ENCODE assay signal across 12 cellular contexts in the genomic region with DNA sequence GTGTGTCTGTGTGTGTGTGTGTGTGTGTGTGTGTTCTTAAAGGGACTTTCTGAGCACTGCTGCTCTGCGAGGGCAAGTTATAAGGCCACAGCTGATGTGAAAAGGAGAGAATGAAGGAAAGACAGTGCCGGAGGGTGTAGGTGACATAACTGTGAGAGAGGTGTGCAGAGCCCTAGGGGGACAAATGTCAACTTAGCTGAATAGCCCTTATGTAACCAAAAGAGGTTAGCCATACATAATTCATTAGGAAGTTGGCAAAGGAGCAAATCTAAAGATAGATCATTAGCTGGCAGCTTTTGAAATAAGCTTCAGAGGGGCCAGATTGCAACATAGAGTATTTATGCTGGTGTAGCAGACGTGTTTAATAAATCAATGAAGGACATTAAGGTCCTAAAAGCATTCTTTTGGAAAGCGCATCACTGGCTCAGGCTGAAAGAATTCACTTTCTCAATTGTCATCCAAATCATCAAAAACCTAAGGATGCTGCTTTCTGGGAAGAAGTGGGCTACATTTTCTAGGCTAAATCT.
DNase-seq lines count a peak whose midpoint lies in the region; ATAC-seq and TF ChIP-seq lines count a peak whose summit lies in the region.
"Had no signal": no experiment of that assay in that cellular context is flagged by ENCODE, and none has a peak within 500 bp of the region (broad histone marks: within the 10 kb centered on the region; RNA-seq: fewer than 3 reads in every experiment).

No MANE protein-coding gene starts in this region.

- H3K4me1 ChIP-seq in esophagus (ENCODE audit: control insufficient read depth in 2 of 2, insufficient read depth in 2 of 2, low read length in 1 of 2) (no peaks in the 10 kb centered on the region), psoas muscle (peaks cover 24% of the 10 kb centered on the region)

- no peak overlapping the region for H3K4me3 Mint-ChIP-seq in stimulated activated naive CD8-positive, alpha-beta T cell treated with anti-CD3 and anti-CD28 coated beads, Interleukin-15, amount 100 ng/mL, for 72 hours
- H3K4me3 Mint-ChIP-seq: activated naive CD8-positive, alpha-beta T cell treated with anti-CD3 and anti-CD28 coated beads, Interleukin-2, amount 10 ng/mL, durations not matched to agents 7 days and 5 days; naive thymus-derived CD8-positive, alpha-beta T cell had no signal

- intact Hi-C loops in psoas muscle (cut with DNase I), result no loop called here

- WGBS in esophagus, 2 donors, result 20 to 33% methylated on average over 4 of the region's 4 CpGs
- WGBS in psoas muscle, 3 donors, result 15 to 23% (median 16%) methylated on average over 4 of the region's 4 CpGs

- H3K4me1 Mint-ChIP-seq in stimulated activated naive CD8-positive, alpha-beta T cell treated with anti-CD3 and anti-CD28 coated beads, Interleukin-15, amount 100 ng/mL, for 72 hours, result no peaks in the 10 kb centered on the region
- H3K4me1 Mint-ChIP-seq: activated naive CD8-positive, alpha-beta T cell treated with anti-CD3 and anti-CD28 coated beads, Interleukin-2, amount 10 ng/mL, durations not matched to agents 7 days and 5 days; naive thymus-derived CD8-positive, alpha-beta T cell had no signal

- H3K27me3 Mint-ChIP-seq in stimulated activated naive CD8-positive, alpha-beta T cell treated with anti-CD3 and anti-CD28 coated beads, Interleukin-15, amount 100 ng/mL, for 72 hours, result peaks cover 8% of the 10 kb centered on the region

- H3K27ac Mint-ChIP-seq in stimulated activated naive CD8-positive, alpha-beta T cell treated with anti-CD3 and anti-CD28 coated beads, Interleukin-15, amount 100 ng/mL, for 72 hours, result no peak overlapping the region
- H3K27ac Mint-ChIP-seq: activated naive CD8-positive, alpha-beta T cell treated with anti-CD3 and anti-CD28 coated beads, Interleukin-2, amount 10 ng/mL, durations not matched to agents 7 days and 5 days; naive thymus-derived CD8-positive, alpha-beta T cell had no signal

- ATAC-seq in psoas muscle (peak; percentile 75 to 94 (median 86)), GM18511 (IDR thresholded peaks at IDR 0.05; ENCODE audit: unreplicated experiment) (no peak), GM21786 (IDR thresholded peaks at IDR 0.05; ENCODE audit: unreplicated experiment) (no peak)
- no peak for ATAC-seq in stimulated activated naive CD8-positive, alpha-beta T cell treated with anti-CD3 and anti-CD28 coated beads, Interleukin-15, amount 100 ng/mL, for 72 hours
- ATAC-seq: activated CD4-positive, CD25-positive, alpha-beta regulatory T cell treated with anti-CD3 and anti-CD28 coated beads, Interleukin-2, amount 50 U/mL, for 24 hours; naive thymus-derived CD8-positive, alpha-beta T cell had no signal

- peak; percentile 74 for DNase-seq in EL
- peak; percentile 91 for DNase-seq in NCI-H345 (lab: John Stamatoyannopoulos, UW)
- no peak for DNase-seq in psoas muscle
- DNase-seq in WERI-Rb-1, result no peak
- DNase-seq in stimulated activated naive CD8-positive, alpha-beta T cell treated with anti-CD3 and anti-CD28 coated beads, Interleukin-15, amount 100 ng/mL, for 72 hours, result no peak
- DNase-seq: activated naive CD8-positive, alpha-beta T cell treated with anti-CD3 and anti-CD28 coated beads, Interleukin-2, amount 10 ng/mL, durations not matched to agents 7 days and 5 days; glutamatergic neuron; naive thymus-derived CD8-positive, alpha-beta T cell had no signal

- no peaks in the 10 kb centered on the region for H3K9me3 Mint-ChIP-seq in stimulated activated naive CD8-positive, alpha-beta T cell treated with anti-CD3 and anti-CD28 coated beads, Interleukin-15, amount 100 ng/mL, for 72 hours
- H3K9me3 Mint-ChIP-seq: activated naive CD8-positive, alpha-beta T cell treated with anti-CD3 and anti-CD28 coated beads, Interleukin-2, amount 10 ng/mL, durations not matched to agents 7 days and 5 days; naive thymus-derived CD8-positive, alpha-beta T cell had no signal

- no peaks in the 10 kb centered on the region for H3K36me3 ChIP-seq in esophagus (ENCODE audit: control insufficient read depth in 2 of 2, insufficient read depth in 2 of 2, low read length in 1 of 2)
- no peaks in the 10 kb centered on the region for H3K36me3 ChIP-seq in psoas muscle (ENCODE audit: insufficient read depth in 1 of 2, low read depth in 1 of 2)
- H3K36me3 ChIP-seq in WERI-Rb-1, result no peaks in the 10 kb centered on the region

- H3K27me3 ChIP-seq in esophagus (ENCODE audit: control insufficient read depth in 1 of 2, insufficient read depth in 2 of 2, low read length in 2 of 2) (no peaks in the 10 kb centered on the region), psoas muscle (ENCODE audit: insufficient read depth in 3 of 3, low read length in 2 of 3) (no peaks in the 10 kb centered on the region), WERI-Rb-1 (ENCODE audit: insufficient read depth, low read depth, severe bottlenecking) (no peaks in the 10 kb centered on the region)

- no peak for TF ChIP-seq CTCF in psoas muscle (IDR thresholded peaks at IDR 0.05)
- no peak for TF ChIP-seq CTCF in WERI-Rb-1 (IDR thresholded peaks at IDR 0.05; ENCODE audit: low read depth, low read length)

- peak overlapping the region; percentile 31 to 51 for H3K27ac ChIP-seq in esophagus (ENCODE audit: low read depth in 2 of 2, low read length in 1 of 2)
- H3K27ac ChIP-seq in psoas muscle, result peak overlapping the region; percentile 69
- no peak overlapping the region for H3K27ac ChIP-seq in WERI-Rb-1

- H3K4me3 ChIP-seq in esophagus (ENCODE audit: low read depth in 1 of 2, low read length in 2 of 2) (no peak overlapping the region), psoas muscle (no peak overlapping the region), WERI-Rb-1 (ENCODE audit: low read depth, low read length) (no peak overlapping the region)

- no peaks in the 10 kb centered on the region for H3K9me3 ChIP-seq in esophagus (ENCODE audit: control insufficient read depth in 2 of 2, insufficient read depth in 1 of 2, low read depth in 1 of 2, low read length in 1 of 2)
- no peaks in the 10 kb centered on the region for H3K9me3 ChIP-seq in psoas muscle
- H3K9me3 ChIP-seq in WERI-Rb-1 (ENCODE audit: severe bottlenecking), result no peaks in the 10 kb centered on the region

Comparison
In these comparisons a context has a peak if more than half of its experiments do, and no peak if none do; other contexts are left out.
1. DNase-seq: peak in EL (single experiment) and NCI-H345 (single experiment); none in psoas muscle (0 of 2), WERI-Rb-1 (single experiment) and stimulated activated naive CD8-positive, alpha-beta T cell treated with anti-CD3 and anti-CD28 coated beads, Interleukin-15, amount 100 ng/mL, for 72 hours (0 of 2).
2. ATAC-seq: peak in psoas muscle (4 of 4); none in GM18511 (single experiment), stimulated activated naive CD8-positive, alpha-beta T cell treated with anti-CD3 and anti-CD28 coated beads, Interleukin-15, amount 100 ng/mL, for 72 hours (single experiment) and GM21786 (single experiment).